Comparison of ENCODE assay signal across 20 cellular contexts in genomic region chr13:112679381-112679780, GRCh38.
"Had no signal": no experiment of that assay in that cellular context is flagged by ENCODE, and none has a peak within 500 bp of the region (broad histone marks: within the 10 kb centered on the region; RNA-seq: fewer than 3 reads in every experiment).

No MANE protein-coding gene starts in this region.

- DNase-seq: cerebellar nuclear complex; colonic mucosa; dermis blood vessel endothelial cell; effector CD4-positive, alpha-beta T cell; heart right ventricle; hypothalamus; left lung; mesendoderm; naive thymus-derived CD4-positive, alpha-beta T cell; nephron progenitor cell; psoas muscle; retina; stimulated activated CD4-positive, alpha-beta T cell treated with anti-CD3 and anti-CD28 coated beads, Interleukin-4, amount 100 ng/mL, for 1 hour; stimulated activated naive B cell treated with anti-CD40 and anti-IgM and Interleukin-4, amounts not matched to agents 10 μg/mL and 1 μg/mL and 100 μg/mL, for 72 hours; stimulated activated naive CD8-positive, alpha-beta T cell treated with anti-CD3 and anti-CD28 coated beads, Interleukin-15, amount 100 ng/mL, for 72 hours; substantia nigra; trophoblast cell had no signal

- H3K9me3 Mint-ChIP-seq: stimulated activated naive B cell treated with anti-CD40 and anti-IgM and Interleukin-4, amounts not matched to agents 10 μg/mL and 1 μg/mL and 100 μg/mL, for 72 hours; stimulated activated naive CD8-positive, alpha-beta T cell treated with anti-CD3 and anti-CD28 coated beads, Interleukin-15, amount 100 ng/mL, for 72 hours had no signal

- H3K9me3 ChIP-seq: colonic mucosa, heart right ventricle, left lung, neutrophil, psoas muscle, right lobe of liver, thoracic aorta had no signal

- H3K4me1 Mint-ChIP-seq: stimulated activated naive B cell treated with anti-CD40 and anti-IgM and Interleukin-4, amounts not matched to agents 10 μg/mL and 1 μg/mL and 100 μg/mL, for 72 hours had no signal

- H3K27ac Mint-ChIP-seq: naive thymus-derived CD4-positive, alpha-beta T cell; nephron progenitor cell; stimulated activated naive CD8-positive, alpha-beta T cell treated with anti-CD3 and anti-CD28 coated beads, Interleukin-15, amount 100 ng/mL, for 72 hours had no signal

- H3K36me3 Mint-ChIP-seq: naive thymus-derived CD4-positive, alpha-beta T cell; stimulated activated naive B cell treated with anti-CD40 and anti-IgM and Interleukin-4, amounts not matched to agents 10 μg/mL and 1 μg/mL and 100 μg/mL, for 72 hours had no signal

- ATAC-seq: naive thymus-derived CD4-positive, alpha-beta T cell; psoas muscle; stimulated activated naive B cell treated with anti-CD40 and anti-IgM and Interleukin-4, amounts not matched to agents 10 μg/mL and 1 μg/mL and 100 μg/mL, for 72 hours had no signal

- H3K36me3 ChIP-seq: colonic mucosa, heart right ventricle, left lung, neutrophil, right lobe of liver, thoracic aorta had no signal

- H3K4me3 ChIP-seq: colonic mucosa, heart right ventricle, left lung, psoas muscle, right lobe of liver, thoracic aorta had no signal

- H3K27me3 ChIP-seq: colonic mucosa, heart right ventricle, left lung, right lobe of liver had no signal

- H3K27ac ChIP-seq: colonic mucosa, heart right ventricle, left lung, neutrophil, psoas muscle, right lobe of liver, thoracic aorta had no signal

- H3K4me3 Mint-ChIP-seq: naive thymus-derived CD4-positive, alpha-beta T cell; nephron progenitor cell; stimulated activated naive B cell treated with anti-CD40 and anti-IgM and Interleukin-4, amounts not matched to agents 10 μg/mL and 1 μg/mL and 100 μg/mL, for 72 hours; stimulated activated naive CD8-positive, alpha-beta T cell treated with anti-CD3 and anti-CD28 coated beads, Interleukin-15, amount 100 ng/mL, for 72 hours had no signal

- H3K4me1 ChIP-seq: colonic mucosa, left lung, psoas muscle, right lobe of liver had no signal
